Comparison of ENCODE assay signal across 8 cellular contexts in the genomic region with DNA sequence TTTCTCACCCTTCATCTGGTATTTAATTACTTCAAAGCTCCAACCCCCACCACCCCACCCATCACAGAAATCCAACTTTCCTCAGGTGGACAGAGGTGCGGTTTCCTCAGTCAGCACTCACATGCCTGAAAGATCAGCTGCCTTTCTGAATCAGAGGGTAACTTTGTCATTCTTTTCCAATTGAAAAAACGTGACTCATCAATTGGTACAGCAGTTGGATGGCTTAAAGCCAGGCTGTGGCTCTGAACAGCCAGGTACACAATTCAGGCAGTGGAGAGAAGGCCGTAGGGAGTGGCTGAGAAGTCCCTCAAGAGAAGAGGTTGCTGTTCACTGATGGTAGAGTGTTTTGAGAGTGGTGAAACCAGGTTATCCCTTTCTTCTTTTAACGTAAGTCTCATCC.
DNase-seq lines count a peak whose midpoint lies in the region; FAIRE-seq and TF ChIP-seq lines count a peak whose summit lies in the region.
"Not testable (repeated sequence)": the region's sequence is repeated elsewhere in the genome, so short reads cannot be mapped to it uniquely, and the experiment has no call there.

No MANE protein-coding gene starts in this region.

- not testable (repeated sequence) for H3K4me3 ChIP-seq in astrocyte of the spinal cord (ENCODE audit: low read depth, low read length); epithelial cell of proximal tubule (ENCODE audit: low read depth, low read length); osteoblast (ENCODE audit: insufficient read depth, low read length)

- in situ Hi-C loops in astrocyte of the spinal cord (cut with HindIII; ENCODE audit: low sequenced_read_pairs), result not testable (repeated sequence)

- H2AFZ ChIP-seq in osteoblast (ENCODE audit: low read length), result not testable (repeated sequence)

- not testable (repeated sequence) for H3K9me3 ChIP-seq in osteoblast (ENCODE audit: low read depth, low read length)

- not testable (repeated sequence) for TF ChIP-seq CTCF in 22Rv1 (IDR thresholded peaks at IDR 0.05); astrocyte of the spinal cord (IDR thresholded peaks at IDR 0.05; ENCODE audit: low read depth, low read length); epithelial cell of proximal tubule (conservative IDR thresholded peaks at IDR 0.05; ENCODE audit: low read depth, low read length); osteoblast (IDR thresholded peaks at IDR 0.05; ENCODE audit: extremely low read depth, low read depth, low read length)

- 0 out of 2 replicates have a peak overlapping the region, but pooled peaks have one; percentile 13 for H3K27ac ChIP-seq in 22Rv1
- H3K27ac ChIP-seq in osteoblast (ENCODE audit: low read depth, low read length), result not testable (repeated sequence)

- H4K20me1 ChIP-seq in osteoblast (ENCODE audit: insufficient read depth, low read length), result not testable (repeated sequence)

- not testable (repeated sequence) for H3K4me2 ChIP-seq in osteoblast (ENCODE audit: insufficient read depth, low read length)

- H3K27me3 ChIP-seq in osteoblast (ENCODE audit: insufficient read depth, low read length), result not testable (repeated sequence)

- H3K79me2 ChIP-seq in osteoblast (ENCODE audit: insufficient read depth, low read length), result peaks cover 11% of the 10 kb centered on the region

- DNase-seq in EL, result peak; percentile 58
- DNase-seq in LHCN-M2 (ENCODE audit: low read depth), result peak; percentile 57
- peak; percentile 65 for DNase-seq in RCC 7860 (ENCODE audit: low spot score)
- DNase-seq in astrocyte of the spinal cord (ENCODE audit: low read depth, low spot score), result peak; percentile 47
- peak; percentile 67 for DNase-seq in epithelial cell of proximal tubule (ENCODE audit: low read depth)
- DNase-seq in iris pigment epithelial cell (ENCODE audit: low read depth), result peak; percentile 46
- DNase-seq in osteoblast (ENCODE audit: insufficient read length, low spot score, missing footprints), result peak; percentile 5

- H3K4me1 ChIP-seq in osteoblast (ENCODE audit: insufficient read depth, low read length), result peaks cover 14% of the 10 kb centered on the region

- H3K36me3 ChIP-seq in osteoblast (ENCODE audit: insufficient read depth, low read length), result not testable (repeated sequence)

- FAIRE-seq in RCC 7860 (lab: Jason Lieb, UNC), result peak; percentile 79

Comparison
In these comparisons a context has a peak if more than half of its experiments do, and no peak if none do; other contexts are left out.
1. DNase-seq: peak in every context shown above with its lines; median percentile 67 in epithelial cell of proximal tubule; 65 in RCC 7860; 58 in EL; 57 in LHCN-M2; 47 in astrocyte of the spinal cord; 46 in iris pigment epithelial cell; 5 in osteoblast.